8 cellular contexts compared by ENCODE assay signal in genomic region chr7:6577369-6578113, GRCh38. TPM values are rescaled to one million over a fixed set of nuclear protein-coding genes. Genes with fewer than 3 reads are reported as not detected.
A peak's percentile ranks its signal among the peaks of the same experiment; 100 is the strongest.
DNase-seq lines count a peak whose midpoint lies in the region; ATAC-seq and TF ChIP-seq lines count a peak whose summit lies in the region.

Gene ZDHHC4, plus strand, starts transcription at chr7:6577454. Its CDS starts 3,108 bp downstream, at chr7:6580562.

- DNase-seq in GM04504 (ENCODE audit: low read depth) (peak; percentile 66), HFF-Myc (ENCODE audit: extremely low read depth, low read depth) (peak; percentile 52), MV-4-11 (lab: John Stamatoyannopoulos, UW) (peak; percentile 89), SK-N-MC (ENCODE audit: low read depth, low spot score) (peak; percentile 28), globus pallidus (ENCODE audit: low spot score) (peak; percentile 82), omental fat pad (ENCODE audit: low spot score) (peak; percentile 58)
- peak; percentile 90 for DNase-seq in activated naive CD4-positive, alpha-beta T cell treated with anti-CD3 and anti-CD28 coated beads, Interleukin-2, amount 10 ng/mL, durations not matched to agents 7 days and 5 days

- peak within 1 kb of the TSS; percentile 88 for H3K4me3 Mint-ChIP-seq in activated naive CD4-positive, alpha-beta T cell treated with anti-CD3 and anti-CD28 coated beads, Interleukin-2, amount 10 ng/mL, durations not matched to agents 7 days and 5 days

- H3K4me1 Mint-ChIP-seq in activated naive CD4-positive, alpha-beta T cell treated with anti-CD3 and anti-CD28 coated beads, Interleukin-2, amount 10 ng/mL, durations not matched to agents 7 days and 5 days = peaks cover 44% of the 10 kb centered on the region

- H3K36me3 Mint-ChIP-seq in activated naive CD4-positive, alpha-beta T cell treated with anti-CD3 and anti-CD28 coated beads, Interleukin-2, amount 10 ng/mL, durations not matched to agents 7 days and 5 days = peaks cover 25% of the 10 kb centered on the region

- no peaks in the 10 kb centered on the region for H3K9me3 ChIP-seq in SK-N-MC (ENCODE audit: low read depth, low read length)

- H3K4me3 ChIP-seq in HFF-Myc (replicated peaks; ENCODE audit: low read depth, low read length) = peak within 1 kb of the TSS; percentile 70
- peak within 1 kb of the TSS; percentile 95 for H3K4me3 ChIP-seq in SK-N-MC

- peak; percentile 96 for ATAC-seq in omental fat pad (ENCODE audit: low FRiP score)

- peaks cover 7% of the 10 kb centered on the region for H3K27me3 Mint-ChIP-seq in activated naive CD4-positive, alpha-beta T cell treated with anti-CD3 and anti-CD28 coated beads, Interleukin-2, amount 10 ng/mL, durations not matched to agents 7 days and 5 days

- no peak for TF ChIP-seq CTCF in HFF-Myc (IDR thresholded peaks at IDR 0.05; ENCODE audit: low read depth, low read length, missing control alignments)
- no peak for TF ChIP-seq CTCF in omental fat pad (IDR thresholded peaks at IDR 0.05)

- H3K27ac Mint-ChIP-seq in activated naive CD4-positive, alpha-beta T cell treated with anti-CD3 and anti-CD28 coated beads, Interleukin-2, amount 10 ng/mL, durations not matched to agents 7 days and 5 days = peak within 1 kb of the TSS; percentile 86

- H3K9ac ChIP-seq in SK-N-MC (ENCODE audit: insufficient read length) = peak within 1 kb of the TSS; percentile 96

- peaks cover 16% of the 10 kb centered on the region; the same call in 1 of the 2 replicates for H3K36me3 ChIP-seq in SK-N-MC (ENCODE audit: insufficient read depth, low read length)

- H3K9me3 Mint-ChIP-seq in activated naive CD4-positive, alpha-beta T cell treated with anti-CD3 and anti-CD28 coated beads, Interleukin-2, amount 10 ng/mL, durations not matched to agents 7 days and 5 days = no peaks in the 10 kb centered on the region

- H3K27ac ChIP-seq in SK-N-MC (peak within 1 kb of the TSS; percentile 95), temporal lobe (ENCODE audit: low read depth, low read length) (peak within 1 kb of the TSS; percentile 85)

- CTCF ChIA-PET in activated naive CD4-positive, alpha-beta T cell treated with anti-CD3 and anti-CD28 coated beads, Interleukin-2, amount 10 ng/mL, durations not matched to agents 7 days and 5 days (lab: Charles Lee) = interaction anchor here (2.2 to 2.4 kb wide), 2 partner anchors 12 to 19 kb away, joined by 7 to 8 read pairs; partner anchors contain the start of gene INTS15

RNA-seq across cellular contexts. Expression of gene ZDHHC4, which starts in this region (rescaled TPM):
- 10 to 100 TPM; 30.6 to 52.3 (median 42.3) TPM for total RNA-seq in omental fat pad
- total RNA-seq in temporal lobe = 39.8 TPM

Comparison
In these comparisons a context has a peak if more than half of its experiments do, and no peak if none do; other contexts are left out.
1. Peak in every context shown above with its lines: DNase-seq, ATAC-seq, H3K4me3 ChIP-seq and H3K27ac ChIP-seq.
2. DNase-seq: peak in every context shown above with its lines; median percentile 90 in activated naive CD4-positive, alpha-beta T cell treated with anti-CD3 and anti-CD28 coated beads, Interleukin-2, amount 10 ng/mL, durations not matched to agents 7 days and 5 days; 89 in MV-4-11; 82 in globus pallidus; 66 in GM04504; 58 in omental fat pad; 52 in HFF-Myc; 28 in SK-N-MC.